Comparison of ENCODE assay signal across 25 cellular contexts in genomic region chr4:38224850-38225249, GRCh38.
"Had no signal": no experiment of that assay in that cellular context is flagged by ENCODE, and none has a peak within 500 bp of the region (broad histone marks: within the 10 kb centered on the region; RNA-seq: fewer than 3 reads in every experiment).

No MANE protein-coding gene starts in this region.

- DNase-seq: activated CD4-positive, alpha-beta T cell treated with anti-CD3 and anti-CD28 coated beads for 1 hour; activated CD4-positive, alpha-beta T cell treated with anti-CD3 and anti-CD28 coated beads, Interleukin-2, amount 50 U/mL, for 1 hour; activated CD8-positive, alpha-beta T cell treated with anti-CD3 and anti-CD28 coated beads, Interleukin-2, amount 10 ng/mL, durations not matched to agents 7 days and 5 days; activated T-cell treated with anti-CD3 and anti-CD28 coated beads, Interleukin-2, amount 50 U/mL, for 1 hour; brain microvascular endothelial cell; effector CD4-positive, alpha-beta T cell; erythroblast; foreskin keratinocyte; immature natural killer cell; naive B cell; occipital lobe; retina; spleen; stimulated activated CD4-positive, alpha-beta T cell treated with anti-CD3 and anti-CD28 coated beads, Interleukin-4, amount 100 ng/mL, for 1 hour; stimulated activated naive CD4-positive, alpha-beta T cell; T-helper 1 cell; thyroid gland had no signal

- FAIRE-seq: endometrium had no signal

- H3K9me3 Mint-ChIP-seq: activated naive CD4-positive, alpha-beta T cell treated with anti-CD3 and anti-CD28 coated beads, Interleukin-2, amount 50 U/mL, for 72 hours; activated T-helper 17 cell treated with anti-CD3 and anti-CD28 coated beads, Interleukin-2, amount 50 U/mL, for 72 hours; central memory CD8-positive, alpha-beta T cell; immature natural killer cell; neural crest cell had no signal

- H3K4me3 Mint-ChIP-seq: activated CD8-positive, alpha-beta T cell treated with anti-CD3 and anti-CD28 coated beads, Interleukin-2, amount 10 ng/mL, durations not matched to agents 7 days and 5 days; activated T-helper 17 cell treated with anti-CD3 and anti-CD28 coated beads, Interleukin-2, amount 50 U/mL, for 72 hours; central memory CD8-positive, alpha-beta T cell; immature natural killer cell; memory B cell; naive B cell; neural crest cell had no signal

- H3K4me1 Mint-ChIP-seq: activated T-helper 17 cell treated with anti-CD3 and anti-CD28 coated beads, Interleukin-2, amount 50 U/mL, for 72 hours; central memory CD8-positive, alpha-beta T cell; immature natural killer cell; memory B cell; naive B cell had no signal

- ATAC-seq: activated CD8-positive, alpha-beta T cell treated with anti-CD3 and anti-CD28 coated beads, Interleukin-2, amount 10 ng/mL, durations not matched to agents 7 days and 5 days; activated naive CD4-positive, alpha-beta T cell treated with anti-CD3 and anti-CD28 coated beads, Interleukin-2, amount 50 U/mL, for 72 hours; activated T-helper 17 cell treated with anti-CD3 and anti-CD28 coated beads, Interleukin-2, amount 50 U/mL, for 72 hours; foreskin keratinocyte had no signal

- H3K27ac Mint-ChIP-seq: activated CD8-positive, alpha-beta T cell treated with anti-CD3 and anti-CD28 coated beads, Interleukin-2, amount 10 ng/mL, durations not matched to agents 7 days and 5 days; activated naive CD4-positive, alpha-beta T cell treated with anti-CD3 and anti-CD28 coated beads, Interleukin-2, amount 50 U/mL, for 72 hours; activated T-helper 17 cell treated with anti-CD3 and anti-CD28 coated beads, Interleukin-2, amount 50 U/mL, for 72 hours; memory B cell; naive B cell had no signal

- H3K27ac ChIP-seq: brain microvascular endothelial cell, foreskin keratinocyte, spleen, thyroid gland had no signal

- H3K27me3 Mint-ChIP-seq: central memory CD8-positive, alpha-beta T cell had no signal

- H3K9me3 ChIP-seq: ascending aorta, spleen, thyroid gland had no signal

- H3K4me3 ChIP-seq: ascending aorta, coronary artery, spleen, thyroid gland had no signal

- H3K36me3 ChIP-seq: ascending aorta, brain microvascular endothelial cell, spleen, thyroid gland had no signal

- H3K27me3 ChIP-seq: ascending aorta, brain microvascular endothelial cell, foreskin keratinocyte, spleen, thyroid gland had no signal
